ENCODE assay signal across 13 cellular contexts in the genomic region with DNA sequence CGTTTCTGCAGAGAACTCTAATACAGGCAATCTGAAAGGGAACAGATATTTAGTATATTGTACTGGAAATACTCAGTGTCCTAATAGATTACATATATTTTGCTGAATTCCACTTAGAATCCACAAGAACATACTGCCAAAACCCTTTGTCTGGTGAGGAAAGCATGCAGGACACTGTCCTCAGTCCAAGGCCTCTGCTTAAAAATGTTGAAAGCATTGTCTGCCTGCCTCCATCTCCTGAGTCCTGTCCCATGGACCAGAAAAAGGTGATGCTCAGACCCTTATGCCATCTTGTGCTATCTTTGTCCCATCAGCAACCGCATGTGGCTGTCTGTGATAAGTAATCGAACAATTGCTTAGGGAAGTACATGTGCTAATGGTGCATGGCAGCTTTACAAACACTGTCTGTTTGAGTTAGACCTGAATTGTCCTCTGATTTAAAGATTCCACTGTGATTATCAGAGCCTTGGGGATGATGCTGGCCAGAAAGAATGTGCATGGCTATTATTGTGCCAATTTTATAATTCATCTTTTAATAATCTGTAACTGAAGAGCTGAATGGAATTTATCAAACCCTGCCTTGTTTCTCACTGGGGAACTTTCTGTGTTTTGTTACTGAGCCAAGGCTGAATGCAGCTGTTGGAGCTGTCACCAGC.
A peak's percentile ranks its signal among the peaks of the same experiment; 100 is the strongest.
DNase-seq lines count a peak whose midpoint lies in the region; ATAC-seq and TF ChIP-seq lines count a peak whose summit lies in the region.
"Had no signal": no experiment of that assay in that cellular context is flagged by ENCODE, and none has a peak within 500 bp of the region (broad histone marks: within the 10 kb centered on the region; RNA-seq: fewer than 3 reads in every experiment).

No MANE protein-coding gene starts in this region.

- H3K4me1 ChIP-seq in neural progenitor cell (no peaks in the 10 kb centered on the region), H9 (ENCODE audit: insufficient read depth, low read length) (no peaks in the 10 kb centered on the region)

- no peak overlapping the region for H3K9ac ChIP-seq in neural progenitor cell
- no peak overlapping the region for H3K9ac ChIP-seq in H9 (ENCODE audit: extremely low read depth, insufficient read length, low read length)

- H2BK15ac ChIP-seq in H9 (ENCODE audit: low read depth, low read length), result no peak overlapping the region

- H3K18ac ChIP-seq in H9 (ENCODE audit: insufficient read length, low read depth, low read length), result no peak overlapping the region

- no peak overlapping the region for H3K4ac ChIP-seq in H9 (ENCODE audit: low read depth, low read length)

- H2BK120ac ChIP-seq in H9 (ENCODE audit: low read depth, low read length, poor library complexity, severe bottlenecking), result no peak overlapping the region

- H3K9me3 Mint-ChIP-seq in neural progenitor cell, result no peaks in the 10 kb centered on the region
- H3K9me3 Mint-ChIP-seq in H9, result no peaks in the 10 kb centered on the region
- H3K9me3 Mint-ChIP-seq: CD4-positive, alpha-beta T cell; IgD-negative memory B cell had no signal

- H3K23ac ChIP-seq in H9 (ENCODE audit: insufficient read length, low read depth, low read length), result no peak overlapping the region

- peak; percentile 37 for DNase-seq in BJ (ENCODE audit: low read depth)
- DNase-seq in MG63, result peak; percentile 25
- DNase-seq in neural progenitor cell (ENCODE audit: low spot score), result no peak
- no peak for DNase-seq in ACHN
- DNase-seq in NCI-H1048 (lab: John Stamatoyannopoulos, UW), result no peak
- DNase-seq in H9, result no peak
- DNase-seq: activated naive CD4-positive, alpha-beta T cell; CD4-positive, alpha-beta T cell; NCI-H1417 treated with DMSO at 0.1 percent for 48 hours; stimulated activated naive CD4-positive, alpha-beta T cell treated with Interleukin-2 at 50 U/mL for 16 hours had no signal

- TF ChIP-seq CTCF in BJ (IDR thresholded peaks at IDR 0.05; ENCODE audit: insufficient read depth, low read depth, low read length) (no peak), neural progenitor cell (IDR thresholded peaks at IDR 0.05) (no peak), H9 (conservative IDR thresholded peaks at IDR 0.05) (no peak)

- H3K27ac Mint-ChIP-seq in neural progenitor cell (no peak overlapping the region), H9 (no peak overlapping the region; a peak in 2 of 7 replicates)
- H3K27ac Mint-ChIP-seq: CD4-positive, alpha-beta T cell; IgD-negative memory B cell had no signal

- H3K14ac ChIP-seq in H9 (ENCODE audit: insufficient read depth, low read length), result no peak overlapping the region

- H2AFZ ChIP-seq in neural progenitor cell (replicated peaks) (peak overlapping the region; percentile 28), H9 (ENCODE audit: low read length) (no peak overlapping the region)

- H3K4me2 ChIP-seq in neural progenitor cell (no peak overlapping the region), H9 (ENCODE audit: insufficient read depth, insufficient read length, low read length) (no peak overlapping the region)

- H4K5ac ChIP-seq in H9 (ENCODE audit: insufficient read length, low read depth, low read length), result no peak overlapping the region

- H3K4me3 Mint-ChIP-seq in neural progenitor cell (no peak overlapping the region), H9 (no peak overlapping the region)
- H3K4me3 Mint-ChIP-seq: CD4-positive, alpha-beta T cell; IgD-negative memory B cell had no signal

- H4K20me1 ChIP-seq in neural progenitor cell (ENCODE audit: low read depth) (no peaks in the 10 kb centered on the region), H9 (ENCODE audit: control insufficient read depth, insufficient read depth, insufficient read length) (no peaks in the 10 kb centered on the region)

- ATAC-seq in HG02852 (IDR thresholded peaks at IDR 0.05; ENCODE audit: unreplicated experiment), result no peak

- POLR2A ChIA-PET in BJ (lab: Charles Lee), result no interaction called here

- H3K9me3 ChIP-seq in MG63 (no peaks in the 10 kb centered on the region), neural progenitor cell (ENCODE audit: low read depth) (no peaks in the 10 kb centered on the region), H9 (ENCODE audit: control insufficient read depth, low read depth, low read length) (no peaks in the 10 kb centered on the region)

- H3K23me2 ChIP-seq in H9 (ENCODE audit: insufficient read length, low read depth, low read length, poor library complexity, severe bottlenecking), result no peaks in the 10 kb centered on the region

- H2AK5ac ChIP-seq in H9 (ENCODE audit: insufficient read length, low read length), result no peak overlapping the region

- no peak overlapping the region for H4K91ac ChIP-seq in H9 (ENCODE audit: insufficient read length, low read depth, low read length)

- H3F3A ChIP-seq in neural progenitor cell (ENCODE audit: low read depth), result no peaks in the 10 kb centered on the region

- H4K8ac ChIP-seq in H9 (replicated peaks; ENCODE audit: insufficient read length, low read depth, low read length), result no peak overlapping the region

- no peak overlapping the region for H2BK20ac ChIP-seq in H9 (ENCODE audit: low read depth, low read length, poor library complexity, severe bottlenecking)

- no peak overlapping the region for H3K4me3 ChIP-seq in BJ (ENCODE audit: low read depth, low read length)
- H3K4me3 ChIP-seq in MG63, result no peak overlapping the region
- no peak overlapping the region for H3K4me3 ChIP-seq in neural progenitor cell

- H3K27me3 ChIP-seq in BJ (ENCODE audit: control insufficient read depth, insufficient read depth, low read length) (no peaks in the 10 kb centered on the region), MG63 (no peaks in the 10 kb centered on the region), neural progenitor cell (no peaks in the 10 kb centered on the region), H9 (ENCODE audit: insufficient read depth, low read length) (no peaks in the 10 kb centered on the region)

- H3K79me2 ChIP-seq in neural progenitor cell (ENCODE audit: low read depth) (no peaks in the 10 kb centered on the region), H9 (ENCODE audit: insufficient read depth, low read length) (no peaks in the 10 kb centered on the region)

- H3K36me3 ChIP-seq in BJ (ENCODE audit: control insufficient read depth, insufficient read depth, low read length) (no peaks in the 10 kb centered on the region), MG63 (no peaks in the 10 kb centered on the region), neural progenitor cell (no peaks in the 10 kb centered on the region)

- H2BK5ac ChIP-seq in H9 (ENCODE audit: insufficient read length, low read length), result no peak overlapping the region

- no peaks in the 10 kb centered on the region for H3K27me3 Mint-ChIP-seq in neural progenitor cell (ENCODE audit: insufficient read depth, low read depth)
- no peaks in the 10 kb centered on the region for H3K27me3 Mint-ChIP-seq in H9 (ENCODE audit: low read depth)
- H3K27me3 Mint-ChIP-seq: CD4-positive, alpha-beta T cell had no signal

- in situ Hi-C loops in ACHN (cut with HindIII; ENCODE audit: low pct_ligation_motif_present, low pct_unique_long_range_greater_than_20kb, low sequenced_read_pairs), result no loop called here

- no peak overlapping the region for H2BK12ac ChIP-seq in H9 (ENCODE audit: insufficient read length, low read depth, low read length)

- H3K56ac ChIP-seq in H9 (ENCODE audit: insufficient read length, low read depth, low read length), result no peak overlapping the region

- H3K27ac ChIP-seq in cingulate gyrus (ENCODE audit: low read depth, low read length), result peak overlapping the region; percentile 35
- no peak overlapping the region for H3K27ac ChIP-seq in neural progenitor cell
- no peak overlapping the region for H3K27ac ChIP-seq in H9 (ENCODE audit: insufficient read length, low read depth, low read length)

- CTCF ChIA-PET in BJ (lab: Yijun Ruan, JAX), result interaction anchor here (0.9 kb wide), 2 partner anchors 9 to 314 kb away, joined by 3 read pairs; no protein-coding TSS in a partner anchor

- H3K79me1 ChIP-seq in H9 (ENCODE audit: insufficient read depth, low read depth, low read length, poor library complexity, severe bottlenecking), result no peaks in the 10 kb centered on the region

- H3K36me3 Mint-ChIP-seq in neural progenitor cell (no peaks in the 10 kb centered on the region), H9 (ENCODE audit: insufficient read depth in 1 of 3, low read depth in 3 of 3) (no peaks in the 10 kb centered on the region)
- H3K36me3 Mint-ChIP-seq: IgD-negative memory B cell had no signal

- WGBS in H9 (ENCODE audit: extremely low coverage, insufficient read length, low lambda C conversion rate), result no CpG with 5 or more reads among the region's 3 CpGs

- no peak overlapping the region for H3T11ph ChIP-seq in H9 (ENCODE audit: low read length)

- H3K4me1 Mint-ChIP-seq in neural progenitor cell, result no peaks in the 10 kb centered on the region
- no peaks in the 10 kb centered on the region for H3K4me1 Mint-ChIP-seq in H9
- H3K4me1 Mint-ChIP-seq: IgD-negative memory B cell had no signal

Comparison
In these comparisons a context has a peak if more than half of its experiments do, and no peak if none do; other contexts are left out.
1. DNase-seq: peak in BJ (single experiment) and MG63 (single experiment); none in neural progenitor cell (single experiment), ACHN (single experiment), NCI-H1048 (single experiment) and H9 (single experiment).